8 cellular contexts compared by ENCODE assay signal in the genomic region with DNA sequence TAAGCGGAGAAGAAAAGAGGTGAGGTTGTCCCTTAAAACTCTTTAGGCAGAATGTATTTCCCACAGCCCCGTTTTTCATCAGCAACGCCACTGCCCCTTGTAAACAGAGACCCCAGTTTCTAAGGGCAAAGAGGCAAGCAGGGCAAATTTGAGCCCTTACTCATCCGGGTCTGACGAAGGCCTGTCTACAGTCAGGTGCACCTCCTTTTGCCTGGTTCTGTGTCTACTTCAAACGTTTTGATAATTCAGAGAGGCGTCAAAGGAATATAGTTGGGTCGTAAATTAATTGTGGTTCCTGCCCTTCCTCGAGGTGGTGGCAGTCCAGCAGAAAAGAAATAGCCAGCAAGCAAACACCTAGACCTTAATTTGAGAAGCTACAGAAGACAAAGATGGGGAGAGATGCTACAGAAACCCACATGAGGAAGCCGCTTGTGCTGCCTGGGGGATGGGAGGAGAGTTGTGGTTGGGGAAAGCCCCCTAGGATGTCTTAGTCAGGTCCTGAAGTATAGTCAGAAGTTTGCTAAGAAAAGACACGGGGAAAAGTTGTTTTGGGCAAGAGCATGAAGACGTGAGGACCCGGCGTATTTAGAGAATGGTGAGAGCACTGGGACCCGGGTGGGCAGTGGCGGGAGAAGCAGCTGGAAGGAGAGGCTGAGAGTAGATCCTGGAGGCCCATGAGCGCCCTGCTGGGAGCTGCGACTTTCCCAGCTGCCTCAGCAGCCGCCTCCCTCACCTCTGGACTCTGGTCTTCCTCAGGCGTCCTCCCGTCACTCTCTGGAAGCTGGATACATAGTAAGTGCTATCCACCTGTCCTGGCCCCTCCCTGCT. TPM values are rescaled to one million over a fixed set of nuclear protein-coding genes. Genes with fewer than 3 reads are reported as not detected.
DNase-seq lines count a peak whose midpoint lies in the region; ATAC-seq, FAIRE-seq and TF ChIP-seq lines count a peak whose summit lies in the region.

No MANE protein-coding gene starts in this region.

- WGBS in A549 (ENCODE audit: missing lambda C conversion rate): 63% methylated on average over 21 of the region's 21 CpGs
- 21 to 29% (median 24%) methylated on average over 20 to 21 of the region's 21 CpGs for WGBS in spleen, 5 donors

- POLR2A ChIA-PET in A549 (lab: Yijun Ruan, JAX): interaction anchor here (1.1 to 1.3 kb wide), 2 partner anchors 13 to 27 kb away, joined by 3 read pairs; no protein-coding TSS in a partner anchor

- H3K27ac ChIP-seq in A549 (peak overlapping the region; percentile 87 to 99), KOPT-K1 (ENCODE audit: low read depth, low read length, poor library complexity, severe bottlenecking) (peak overlapping the region; percentile 95), spleen (peak overlapping the region; percentile 97 to 100 (median 99))

- H3K4me1 ChIP-seq in A549: peaks cover 23% of the 10 kb centered on the region
- peaks cover 27 to 81% (median 67%) of the 10 kb centered on the region in 6 donors for H3K4me1 ChIP-seq in spleen

- H3K4me3 ChIP-seq in A549 (peak overlapping the region; percentile 90), spleen (peak overlapping the region; percentile 74 to 93 (median 83))

- H3K4me2 ChIP-seq in A549: peak overlapping the region; percentile 96

- FAIRE-seq in A549 (lab: Jason Lieb, UNC): no peak

- CTCF ChIA-PET in A549 (lab: Yijun Ruan, JAX): interaction anchor here (1.5 to 3.8 kb wide), 4 partner anchors 10 to 35 kb away, joined by 3 to 39 read pairs (median 16); a partner anchor contains a TSS

- intact Hi-C loops in spleen (cut with DNase I; ENCODE audit: low total_unique reads): no loop called here

- no peak for TF ChIP-seq CTCF in A549 (IDR thresholded peaks at IDR 0.05)
- no peak for TF ChIP-seq CTCF in spleen (IDR thresholded peaks at IDR 0.05 in 8 of 11, conservative IDR thresholded peaks at IDR 0.05 in 3 of 11)

- ATAC-seq in A549: no peak
- no peak for ATAC-seq in GM18502 (IDR thresholded peaks at IDR 0.05; ENCODE audit: poor library complexity, unreplicated experiment)

- DNase-seq in A549 (ENCODE audit: low read depth in 1 of 2, low spot score in 1 of 2) (no peak), activated T-cell treated with anti-CD3 and anti-CD28 coated beads for 4 hours (peak; percentile 70), fibroblast of peridontal ligament (ENCODE audit: extremely low read depth) (peak; percentile 29), spleen (peak; percentile 83), SHP77 (lab: John Stamatoyannopoulos, UW) (no peak), NCI-H2196 (lab: John Stamatoyannopoulos, UW; ENCODE audit: unreplicated experiment) (no peak)

- H3K36me3 ChIP-seq in KOPT-K1 (ENCODE audit: insufficient read depth, low read length) (peaks cover 61% of the 10 kb centered on the region), spleen (peaks cover 6 to 67% (median 51%) of the 10 kb centered on the region in 6 donors)

- H3K27me3 ChIP-seq in spleen (replicated peaks in 1 of 7): no peaks in the 10 kb centered on the region

- TF ChIP-seq POLR2A in A549 (IDR thresholded peaks at IDR 0.05; ENCODE audit: low read length) (no peak), spleen (IDR thresholded peaks at IDR 0.05) (no peak)

- H3K9me3 ChIP-seq in A549 (no peaks in the 10 kb centered on the region), KOPT-K1 (ENCODE audit: insufficient read depth, low read length, poor library complexity, severe bottlenecking) (no peaks in the 10 kb centered on the region), spleen (no peaks in the 10 kb centered on the region)

- no peak for TF ChIP-seq EP300 in A549 (IDR thresholded peaks at IDR 0.05)

- TF ChIP-seq RAD21 in A549 (conservative IDR thresholded peaks at IDR 0.05 in 1 of 2, IDR thresholded peaks at IDR 0.05 in 1 of 2): no peak

TF ChIP-seq in A549, 52 proteins besides CTCF, POLR2A, EP300 and RAD21:
- TF ChIP-seq ZC3H11A (IDR thresholded peaks at IDR 0.05) (no peak), FOXS1 (CRISPR knock-in tag; IDR thresholded peaks at IDR 0.05) (no peak), BHLHE40 (IDR thresholded peaks at IDR 0.05; ENCODE audit: low read depth, low read length) (no peak), JUN (IDR thresholded peaks at IDR 0.05) (no peak), CHD2 (IDR thresholded peaks at IDR 0.05; ENCODE audit: low read length, partially characterized antibody) (no peak), EHMT2 (IDR thresholded peaks at IDR 0.05; ENCODE audit: low read depth) (no peak), NR3C1 (IDR thresholded peaks at IDR 0.05) (no peak), ZFP36 (IDR thresholded peaks at IDR 0.05; ENCODE audit: borderline replicate concordance, partially characterized antibody) (no peak), POLR2AphosphoS2 (conservative IDR thresholded peaks at IDR 0.05; ENCODE audit: low read length) (no peak), FOSB (CRISPR knock-in tag; IDR thresholded peaks at IDR 0.05) (no peak), CEBPB (IDR thresholded peaks at IDR 0.05) (no peak)
- TF ChIP-seq, protein P1, sequence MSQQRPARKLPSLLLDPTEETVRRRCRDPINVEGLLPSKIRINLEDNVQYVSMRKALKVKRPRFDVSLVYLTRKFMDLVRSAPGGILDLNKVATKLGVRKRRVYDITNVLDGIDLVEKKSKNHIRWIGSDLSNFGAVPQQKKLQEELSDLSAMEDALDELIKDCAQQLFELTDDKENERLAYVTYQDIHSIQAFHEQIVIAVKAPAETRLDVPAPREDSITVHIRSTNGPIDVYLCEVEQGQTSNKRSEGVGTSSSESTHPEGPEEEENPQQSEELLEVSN (IDR thresholded peaks at IDR 0.05; ENCODE audit: borderline replicate concordance, low read depth): no peak
- TF ChIP-seq, protein P2, sequence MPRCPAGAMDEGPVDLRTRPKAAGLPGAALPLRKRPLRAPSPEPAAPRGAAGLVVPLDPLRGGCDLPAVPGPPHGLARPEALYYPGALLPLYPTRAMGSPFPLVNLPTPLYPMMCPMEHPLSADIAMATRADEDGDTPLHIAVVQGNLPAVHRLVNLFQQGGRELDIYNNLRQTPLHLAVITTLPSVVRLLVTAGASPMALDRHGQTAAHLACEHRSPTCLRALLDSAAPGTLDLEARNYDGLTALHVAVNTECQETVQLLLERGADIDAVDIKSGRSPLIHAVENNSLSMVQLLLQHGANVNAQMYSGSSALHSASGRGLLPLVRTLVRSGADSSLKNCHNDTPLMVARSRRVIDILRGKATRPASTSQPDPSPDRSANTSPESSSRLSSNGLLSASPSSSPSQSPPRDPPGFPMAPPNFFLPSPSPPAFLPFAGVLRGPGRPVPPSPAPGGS (IDR thresholded peaks at IDR 0.05): no peak
- TF ChIP-seq, protein P3, sequence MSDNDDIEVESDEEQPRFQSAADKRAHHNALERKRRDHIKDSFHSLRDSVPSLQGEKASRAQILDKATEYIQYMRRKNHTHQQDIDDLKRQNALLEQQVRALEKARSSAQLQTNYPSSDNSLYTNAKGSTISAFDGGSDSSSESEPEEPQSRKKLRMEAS (IDR thresholded peaks at IDR 0.05): no peak
- TF ChIP-seq, protein P4, sequence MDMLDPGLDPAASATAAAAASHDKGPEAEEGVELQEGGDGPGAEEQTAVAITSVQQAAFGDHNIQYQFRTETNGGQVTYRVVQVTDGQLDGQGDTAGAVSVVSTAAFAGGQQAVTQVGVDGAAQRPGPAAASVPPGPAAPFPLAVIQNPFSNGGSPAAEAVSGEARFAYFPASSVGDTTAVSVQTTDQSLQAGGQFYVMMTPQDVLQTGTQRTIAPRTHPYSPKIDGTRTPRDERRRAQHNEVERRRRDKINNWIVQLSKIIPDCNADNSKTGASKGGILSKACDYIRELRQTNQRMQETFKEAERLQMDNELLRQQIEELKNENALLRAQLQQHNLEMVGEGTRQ (IDR thresholded peaks at IDR 0.05): no peak

RNA-seq across cellular contexts. Expression of a gene that starts 2.4 kb away (rescaled TPM):
- polyA plus RNA-seq in A549 (2011; rRNA removed): 5.9 and 8.1 TPM in 2 replicates
- 10.4 and 14.6 TPM in 2 replicates for polyA plus RNA-seq in A549 (2012; cell fraction: cytosol; rRNA removed)
- 34.8 and 43.0 TPM in 2 replicates for polyA plus RNA-seq in A549 (2012; cell fraction: nucleus; rRNA removed)
- polyA plus RNA-seq in A549 (2017; fragmentation: RNase III; extraction: RNeasy Plus Mini Kit Qiagen cat#74134 plus additional on column Dnase treatment): 29.0 to 34.8 TPM (median 33.3 TPM) in 3 replicates
- 17.2 and 17.3 TPM in 2 replicates for polyA minus RNA-seq in A549 (2011; rRNA and poly(A)+ RNA removed)
- 100 to 1,000 TPM in 4 of 7 donors, 10 to 100 TPM in 3; 47.5 to 118 (median 102) TPM for total RNA-seq in spleen
- 10 to 100 TPM; 25.8 to 62.7 (median 43.7) TPM for polyA plus RNA-seq in spleen

RNA-seq across cellular contexts. Expression of a gene that starts 9.9 kb away (rescaled TPM):
- polyA plus RNA-seq in A549 (2011; rRNA removed): 6.3 and 8.4 TPM in 2 replicates
- 11.7 and 14.9 TPM in 2 replicates for polyA plus RNA-seq in A549 (2012; cell fraction: cytosol; rRNA removed)
- 38.4 and 39.3 TPM in 2 replicates for polyA plus RNA-seq in A549 (2012; cell fraction: nucleus; rRNA removed)
- polyA plus RNA-seq in A549 (2017; fragmentation: RNase III; extraction: RNeasy Plus Mini Kit Qiagen cat#74134 plus additional on column Dnase treatment): 16.2 to 19.2 TPM (median 18.2 TPM) in 3 replicates
- polyA minus RNA-seq in A549 (2011; rRNA and poly(A)+ RNA removed): 2.4 and 5.7 TPM in 2 replicates
- 10 to 100 TPM; 51.2 to 77.8 (median 61.8) TPM for total RNA-seq in spleen
- 100 to 1,000 TPM in 2 of 3 donors, 10 to 100 TPM in 1; 68.4 to 178 (median 148) TPM for polyA plus RNA-seq in spleen

RNA-seq across cellular contexts. Expression of a gene that starts 38.3 kb away (rescaled TPM):
- polyA plus RNA-seq in A549 (2011; rRNA removed) (6.2 and 10.0 TPM in 2 replicates), A549 (2017; fragmentation: RNase III; extraction: RNeasy Plus Mini Kit Qiagen cat#74134 plus additional on column Dnase treatment) (18.9 to 19.9 TPM (median 19.5 TPM) in 3 replicates), spleen (10 to 100 TPM in 1 of 3 donors, 1 to 10 TPM in 2; 1.2 to 19.0 (median 1.4) TPM)
- polyA plus RNA-seq in A549 (2012; cell fraction: cytosol; rRNA removed): 7.9 and 17.1 TPM in 2 replicates
- 20.8 and 30.6 TPM in 2 replicates for polyA plus RNA-seq in A549 (2012; cell fraction: nucleus; rRNA removed)
- 22.3 and 26.5 TPM in 2 replicates for polyA minus RNA-seq in A549 (2011; rRNA and poly(A)+ RNA removed)
- 10 to 100 TPM; 52.8 to 85.7 (median 72.7) TPM for total RNA-seq in spleen

RNA-seq across cellular contexts. Expression of a gene that starts 50.4 kb away (rescaled TPM):
- polyA plus RNA-seq in A549 (2011; rRNA removed) (6.8 and 7.1 TPM in 2 replicates), A549 (2017; fragmentation: RNase III; extraction: RNeasy Plus Mini Kit Qiagen cat#74134 plus additional on column Dnase treatment) (6.5 to 7.4 TPM (median 7.0 TPM) in 3 replicates), spleen (1 to 10 TPM; 3.5 to 5.0 (median 3.7) TPM)
- polyA plus RNA-seq in A549 (2012; cell fraction: cytosol; rRNA removed): 4.9 and 8.9 TPM in 2 replicates
- polyA plus RNA-seq in A549 (2012; cell fraction: nucleus; rRNA removed): 9.3 and 12.7 TPM in 2 replicates
- polyA minus RNA-seq in A549 (2011; rRNA and poly(A)+ RNA removed): 7.9 and 11.1 TPM in 2 replicates
- total RNA-seq in spleen: 10 to 100 TPM in 5 of 7 donors, 1 to 10 TPM in 2; 6.3 to 14.6 (median 11.4) TPM

Comparison
In these comparisons a context has a peak if more than half of its experiments do, and no peak if none do; other contexts are left out.
1. DNase-seq: peak in activated T-cell treated with anti-CD3 and anti-CD28 coated beads for 4 hours (single experiment), fibroblast of peridontal ligament (single experiment) and spleen (single experiment); none in A549 (0 of 2), SHP77 (0 of 2) and NCI-H2196 (single experiment).
2. Peak in every context shown above with its lines, with median percentiles within 50 percentile points of each other: H3K27ac ChIP-seq.